In genomic region chr2:167719410-167719809, GRCh38 we compare ENCODE assay signal across 24 cellular contexts.
"Had no signal": no experiment of that assay in that cellular context is flagged by ENCODE, and none has a peak within 500 bp of the region (broad histone marks: within the 10 kb centered on the region; RNA-seq: fewer than 3 reads in every experiment).

No MANE protein-coding gene starts in this region.

- H3K9me3 ChIP-seq: colonic mucosa, esophagus muscularis mucosa, esophagus squamous epithelium, gastrocnemius medialis, gastroesophageal sphincter, heart left ventricle had no signal

- H3K36me3 ChIP-seq: colonic mucosa, esophagus muscularis mucosa, esophagus squamous epithelium, gastrocnemius medialis, gastroesophageal sphincter, heart left ventricle had no signal

- H3K4me1 ChIP-seq: colonic mucosa, esophagus muscularis mucosa, esophagus squamous epithelium, foreskin keratinocyte, gastrocnemius medialis, gastroesophageal sphincter, heart left ventricle had no signal

- H3K4me3 Mint-ChIP-seq: dendritic cell treated with granulocyte-macrophage colony-stimulating factor and Interleukin-4, amounts not matched to agents 40 ng/mL and 50 ng/mL, for 4 days; effector memory CD8-positive, alpha-beta T cell; endodermal cell had no signal

- H3K9me3 Mint-ChIP-seq: effector memory CD8-positive, alpha-beta T cell had no signal

- H3K27me3 Mint-ChIP-seq: dendritic cell treated with granulocyte-macrophage colony-stimulating factor and Interleukin-4, amounts not matched to agents 40 ng/mL and 50 ng/mL, for 4 days had no signal

- ATAC-seq: effector memory CD8-positive, alpha-beta T cell; esophagus mucosa; foreskin keratinocyte; gastrocnemius medialis; gastroesophageal sphincter; heart left ventricle had no signal

- H3K27me3 ChIP-seq: colonic mucosa, dorsolateral prefrontal cortex, esophagus muscularis mucosa, esophagus squamous epithelium, foreskin keratinocyte, gastrocnemius medialis, gastroesophageal sphincter, heart left ventricle had no signal

- H3K4me3 ChIP-seq: colonic mucosa, coronary artery, dorsolateral prefrontal cortex, esophagus muscularis mucosa, esophagus squamous epithelium, gastrocnemius medialis, gastroesophageal sphincter, heart left ventricle had no signal

- H3K27ac Mint-ChIP-seq: dendritic cell treated with granulocyte-macrophage colony-stimulating factor and Interleukin-4, amounts not matched to agents 40 ng/mL and 50 ng/mL, for 4 days; effector memory CD8-positive, alpha-beta T cell; endodermal cell had no signal

- DNase-seq: colonic mucosa; cortex of kidney; dermis blood vessel endothelial cell; dorsolateral prefrontal cortex; effector CD4-positive, alpha-beta T cell; effector CD8-positive, alpha-beta T cell; effector memory CD4-positive, alpha-beta T cell; effector memory CD8-positive, alpha-beta T cell; endodermal cell; erythroblast; esophagus squamous epithelium; foreskin fibroblast; foreskin keratinocyte; foreskin melanocyte; gastrocnemius medialis; glutamatergic neuron; head of caudate nucleus; heart left ventricle had no signal

- H3K27ac ChIP-seq: colonic mucosa, coronary artery, epithelial cell of prostate, esophagus muscularis mucosa, esophagus squamous epithelium, foreskin keratinocyte, gastrocnemius medialis, gastroesophageal sphincter, heart left ventricle had no signal
